In genomic region chr14:24673059-24673458, GRCh38 we compare ENCODE assay signal across 8 cellular contexts. TPM values are rescaled to one million over a fixed set of nuclear protein-coding genes. Genes with fewer than 3 reads are reported as not detected.
DNase-seq lines count a peak whose midpoint lies in the region; ATAC-seq and TF ChIP-seq lines count a peak whose summit lies in the region.

No MANE protein-coding gene starts in this region.

- H3K4me3 ChIP-seq in thymus (ENCODE audit: low read length) (no peak overlapping the region), brain microvascular endothelial cell (ENCODE audit: low read depth, low read length) (no peak overlapping the region)

- H3K4me1 ChIP-seq in thymus (ENCODE audit: control insufficient read depth, insufficient read depth, low read length), result peaks cover 21% of the 10 kb centered on the region

- TF ChIP-seq CTCF in brain microvascular endothelial cell (IDR thresholded peaks at IDR 0.05; ENCODE audit: low read depth, low read length, missing control alignments), result no peak

- in situ Hi-C loops in brain microvascular endothelial cell (cut with HindIII; ENCODE audit: low pct_ligation_motif_present, low sequenced_read_pairs), result no loop called here

- H3K36me3 Mint-ChIP-seq in activated naive CD4-positive, alpha-beta T cell treated with anti-CD3 and anti-CD28 coated beads, Interleukin-2, amount 10 ng/mL, durations not matched to agents 7 days and 5 days, result peaks cover 13% of the 10 kb centered on the region

- peak; percentile 56 for ATAC-seq in HG02981 (IDR thresholded peaks at IDR 0.05; ENCODE audit: unreplicated experiment)

- H3K27ac ChIP-seq in thymus (ENCODE audit: low read depth) (peak overlapping the region; percentile 88), brain microvascular endothelial cell (no peak overlapping the region)

- no peaks in the 10 kb centered on the region for H3K36me3 ChIP-seq in thymus (ENCODE audit: control insufficient read depth, insufficient read depth)
- no peaks in the 10 kb centered on the region for H3K36me3 ChIP-seq in brain microvascular endothelial cell (replicated peaks)

- no peaks in the 10 kb centered on the region for H3K9me3 ChIP-seq in thymus (ENCODE audit: control insufficient read depth)

- no peaks in the 10 kb centered on the region for H3K27me3 ChIP-seq in thymus (ENCODE audit: control insufficient read depth, insufficient read depth)
- H3K27me3 ChIP-seq in brain microvascular endothelial cell (replicated peaks), result no peaks in the 10 kb centered on the region

- peaks cover 86% of the 10 kb centered on the region for H3K4me1 Mint-ChIP-seq in activated naive CD4-positive, alpha-beta T cell treated with anti-CD3 and anti-CD28 coated beads, Interleukin-2, amount 10 ng/mL, durations not matched to agents 7 days and 5 days

- H3K9me3 Mint-ChIP-seq in activated naive CD4-positive, alpha-beta T cell treated with anti-CD3 and anti-CD28 coated beads, Interleukin-2, amount 10 ng/mL, durations not matched to agents 7 days and 5 days, result peaks cover 9% of the 10 kb centered on the region

- 26% methylated on average over 2 of the region's 2 CpGs for WGBS in thymus

- no peaks in the 10 kb centered on the region for H3K27me3 Mint-ChIP-seq in activated naive CD4-positive, alpha-beta T cell treated with anti-CD3 and anti-CD28 coated beads, Interleukin-2, amount 10 ng/mL, durations not matched to agents 7 days and 5 days

- H3K4me3 Mint-ChIP-seq in activated naive CD4-positive, alpha-beta T cell treated with anti-CD3 and anti-CD28 coated beads, Interleukin-2, amount 10 ng/mL, durations not matched to agents 7 days and 5 days, result peak overlapping the region; percentile 74

- H3K27ac Mint-ChIP-seq in activated naive CD4-positive, alpha-beta T cell treated with anti-CD3 and anti-CD28 coated beads, Interleukin-2, amount 10 ng/mL, durations not matched to agents 7 days and 5 days, result peak overlapping the region; percentile 96

- no peak for DNase-seq in activated naive CD4-positive, alpha-beta T cell treated with anti-CD3 and anti-CD28 coated beads, Interleukin-2, amount 10 ng/mL, durations not matched to agents 7 days and 5 days
- no peak for DNase-seq in activated naive CD4-positive, alpha-beta T cell treated with anti-CD3 and anti-CD28 coated beads, Interleukin-2, amount 50 U/mL, for 16 hours
- peak; percentile 4 for DNase-seq in SKM-1 treated with dmso at 0.1 percent for 144 hours (lab: John Stamatoyannopoulos, UW; ENCODE audit: unreplicated experiment)
- DNase-seq in NCI-H2029 treated with DMSO at 0.1 percent for 48 hours (lab: John Stamatoyannopoulos, UW), result no peak
- DNase-seq in brain microvascular endothelial cell, result no peak
- DNase-seq in AG20443 (ENCODE audit: low spot score), result no peak

- CTCF ChIA-PET in activated naive CD4-positive, alpha-beta T cell treated with anti-CD3 and anti-CD28 coated beads, Interleukin-2, amount 10 ng/mL, durations not matched to agents 7 days and 5 days (lab: Charles Lee), result interaction anchor here (0.6 to 4.1 kb wide), 4 partner anchors 32 to 67 kb away, joined by 3 to 22 read pairs (median 8); partner anchors contain the start of gene GZMB

RNA-seq across cellular contexts. Expression of gene GZMB, which starts 39.1 kb away (rescaled TPM):
- 7.0 TPM for polyA plus RNA-seq in thymus
